In the genomic region with DNA sequence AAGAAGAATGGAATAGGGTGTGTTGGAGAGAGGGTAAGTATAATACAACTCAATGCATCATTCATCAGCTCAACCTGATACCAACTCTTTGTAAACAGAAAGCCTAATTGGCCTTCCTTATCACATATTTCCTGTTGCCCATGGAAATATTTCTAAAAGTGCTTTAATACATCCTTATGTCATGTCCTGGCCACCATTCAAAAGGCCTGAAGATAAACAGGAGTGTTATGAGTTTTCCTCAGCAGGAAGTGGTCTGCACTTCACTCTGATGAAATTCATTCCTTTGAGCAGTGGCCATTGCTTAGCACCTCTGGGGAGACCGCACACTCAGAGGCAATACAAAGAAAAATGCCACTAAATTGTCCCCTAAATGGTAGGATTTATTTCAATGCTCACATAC, we compare ENCODE assay signal across 20 cellular contexts.
DNase-seq lines count a peak whose midpoint lies in the region; ATAC-seq, FAIRE-seq and TF ChIP-seq lines count a peak whose summit lies in the region.
"Had no signal": no experiment of that assay in that cellular context is flagged by ENCODE, and none has a peak within 500 bp of the region (broad histone marks: within the 10 kb centered on the region; RNA-seq: fewer than 3 reads in every experiment).

No MANE protein-coding gene starts in this region.

- DNase-seq in DMS153 (lab: John Stamatoyannopoulos, UW) (peak; percentile 90), HT1080 (ENCODE audit: low read depth) (peak; percentile 85), astrocyte of the hippocampus (ENCODE audit: low read depth, low spot score) (peak; percentile 70), keratinocyte (ENCODE audit: low read depth, low spot score) (no peak), NCI-H146 treated with DMSO at 0.1 percent for 48 hours (lab: John Stamatoyannopoulos, UW; ENCODE audit: unreplicated experiment) (no peak), cerebellar nuclear complex (lab: John Stamatoyannopoulos, UW) (no peak), NCI-H2196 treated with DMSO at 0.1 percent for 48 hours (lab: John Stamatoyannopoulos, UW; ENCODE audit: unreplicated experiment) (no peak)
- DNase-seq: activated T-cell treated with anti-CD3 and anti-CD28 coated beads, Interleukin-2, amount 50 U/mL, for 1 hour; BE2C; caudate nucleus; NCI-H2227 treated with DMSO at 0.1 percent for 48 hours; occipital lobe; right cardiac atrium; stimulated activated CD4-positive, alpha-beta T cell treated with anti-CD3 and anti-CD28 coated beads, Interleukin-1b, Interleukin-23, amount 100 ng/mL, for 48 hours had no signal

- H3K27ac ChIP-seq in keratinocyte (ENCODE audit: control insufficient read depth, insufficient read depth, low read length) = no peak overlapping the region
- H3K27ac ChIP-seq: SJSA1 had no signal

- no peaks in the 10 kb centered on the region for H3K9me1 ChIP-seq in keratinocyte (ENCODE audit: control insufficient read depth, extremely low read depth, insufficient read depth, low read length)

- H3K27me3 ChIP-seq in keratinocyte (ENCODE audit: control insufficient read depth, extremely low read depth, insufficient read depth, low read length) = no peaks in the 10 kb centered on the region
- H3K27me3 ChIP-seq: BE2C, SJSA1 had no signal

- no peak overlapping the region for H2AFZ ChIP-seq in keratinocyte (ENCODE audit: control insufficient read depth, low read length)

- H3K9ac ChIP-seq in keratinocyte (ENCODE audit: control insufficient read depth, extremely low read depth, insufficient read depth, low read length) = no peak overlapping the region

- H3K9me3 ChIP-seq in keratinocyte (ENCODE audit: control insufficient read depth, low read depth, low read length) = no peaks in the 10 kb centered on the region
- H3K9me3 ChIP-seq: BE2C, SJSA1 had no signal

- peaks cover 6% of the 10 kb centered on the region for H3K4me1 ChIP-seq in keratinocyte (ENCODE audit: control insufficient read depth, extremely low read depth, insufficient read depth, low read length)
- H3K4me1 ChIP-seq: BE2C had no signal

- dilution Hi-C loops in keratinocyte (cut with MboI; ENCODE audit: extremely low pct_ligation_motif_present, low sequenced_read_pairs) = no loop called here

- no peak overlapping the region for H3K4me3 ChIP-seq in keratinocyte (ENCODE audit: control insufficient read depth in 2 of 3, extremely low read depth in 1 of 3, insufficient read depth in 2 of 3, low read depth in 1 of 3, low read length in 3 of 3)
- H3K4me3 ChIP-seq: SJSA1 had no signal

- TF ChIP-seq CTCF in keratinocyte (optimal IDR thresholded peaks at IDR 0.05 in 1 of 3, IDR thresholded peaks at IDR 0.05 in 1 of 3, conservative IDR thresholded peaks at IDR 0.05 in 1 of 3; ENCODE audit: extremely low read depth in 1 of 3, insufficient read depth in 2 of 3, low read length in 3 of 3) = no peak

- H3K79me2 ChIP-seq in keratinocyte (ENCODE audit: control insufficient read depth, insufficient read depth, low read length) = no peaks in the 10 kb centered on the region

- ATAC-seq in HG02571 (IDR thresholded peaks at IDR 0.05; ENCODE audit: unreplicated experiment) = no peak
- ATAC-seq: HepG2, right cardiac atrium had no signal

- H3K4me2 ChIP-seq in keratinocyte (ENCODE audit: control insufficient read depth, extremely low read depth, insufficient read depth, low read depth, low read length) = no peak overlapping the region

- no peaks in the 10 kb centered on the region for H4K20me1 ChIP-seq in keratinocyte (ENCODE audit: control insufficient read depth, extremely low read depth, insufficient read depth, low read length)

- FAIRE-seq in keratinocyte (lab: Jason Lieb, UNC) = peak; percentile 70
- FAIRE-seq: endometrium, HepG2, islet of Langerhans, TTC549 had no signal

- H3K36me3 ChIP-seq in keratinocyte (ENCODE audit: control insufficient read depth in 2 of 2, extremely low read depth in 1 of 2, insufficient read depth in 2 of 2, low read length in 2 of 2) = no peaks in the 10 kb centered on the region
- H3K36me3 ChIP-seq: BE2C, SJSA1 had no signal

Comparison
In these comparisons a context has a peak if more than half of its experiments do, and no peak if none do; other contexts are left out.
1. DNase-seq: peak in DMS153 (single experiment), HT1080 (single experiment) and astrocyte of the hippocampus (single experiment); none in keratinocyte (single experiment), NCI-H146 treated with DMSO at 0.1 percent for 48 hours (single experiment), cerebellar nuclear complex (0 of 2) and NCI-H2196 treated with DMSO at 0.1 percent for 48 hours (single experiment).